In genomic region chr2:196195758-196196157, GRCh38 we compare ENCODE assay signal across 1 cellular context.
TF ChIP-seq lines count a peak whose summit lies in the region.

No MANE protein-coding gene starts in this region.

TF ChIP-seq in IMR-90, 13 proteins besides CTCF, POLR2A, EP300 and RAD21:
- TF ChIP-seq CEBPB (IDR thresholded peaks at IDR 0.05; ENCODE audit: low read depth, low read length) (no peak), MAZ (IDR thresholded peaks at IDR 0.05; ENCODE audit: borderline replicate concordance, low read depth, low read length) (no peak), BHLHE40 (IDR thresholded peaks at IDR 0.05; ENCODE audit: low read depth, low read length) (no peak), MAFK (IDR thresholded peaks at IDR 0.05; ENCODE audit: low read depth, low read length) (no peak), FOS (IDR thresholded peaks at IDR 0.05; ENCODE audit: low read depth, low read length) (no peak), SMC3 (IDR thresholded peaks at IDR 0.05; ENCODE audit: low read depth, low read length) (no peak), RFX5 (IDR thresholded peaks at IDR 0.05; ENCODE audit: low read depth, low read length) (no peak), CHD1 (IDR thresholded peaks at IDR 0.05; ENCODE audit: low read depth, low read length) (no peak), RCOR1 (IDR thresholded peaks at IDR 0.05; ENCODE audit: insufficient replicate concordance, low read length) (no peak), MXI1 (IDR thresholded peaks at IDR 0.05; ENCODE audit: borderline replicate concordance, low read depth, low read length) (no peak), NFE2L2 (IDR thresholded peaks at IDR 0.05; ENCODE audit: low read depth, low read length) (no peak)
- TF ChIP-seq, protein P1, sequence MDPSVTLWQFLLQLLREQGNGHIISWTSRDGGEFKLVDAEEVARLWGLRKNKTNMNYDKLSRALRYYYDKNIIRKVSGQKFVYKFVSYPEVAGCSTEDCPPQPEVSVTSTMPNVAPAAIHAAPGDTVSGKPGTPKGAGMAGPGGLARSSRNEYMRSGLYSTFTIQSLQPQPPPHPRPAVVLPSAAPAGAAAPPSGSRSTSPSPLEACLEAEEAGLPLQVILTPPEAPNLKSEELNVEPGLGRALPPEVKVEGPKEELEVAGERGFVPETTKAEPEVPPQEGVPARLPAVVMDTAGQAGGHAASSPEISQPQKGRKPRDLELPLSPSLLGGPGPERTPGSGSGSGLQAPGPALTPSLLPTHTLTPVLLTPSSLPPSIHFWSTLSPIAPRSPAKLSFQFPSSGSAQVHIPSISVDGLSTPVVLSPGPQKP (IDR thresholded peaks at IDR 0.05; ENCODE audit: borderline replicate concordance, low read depth, low read length): no peak
- TF ChIP-seq, protein P2, sequence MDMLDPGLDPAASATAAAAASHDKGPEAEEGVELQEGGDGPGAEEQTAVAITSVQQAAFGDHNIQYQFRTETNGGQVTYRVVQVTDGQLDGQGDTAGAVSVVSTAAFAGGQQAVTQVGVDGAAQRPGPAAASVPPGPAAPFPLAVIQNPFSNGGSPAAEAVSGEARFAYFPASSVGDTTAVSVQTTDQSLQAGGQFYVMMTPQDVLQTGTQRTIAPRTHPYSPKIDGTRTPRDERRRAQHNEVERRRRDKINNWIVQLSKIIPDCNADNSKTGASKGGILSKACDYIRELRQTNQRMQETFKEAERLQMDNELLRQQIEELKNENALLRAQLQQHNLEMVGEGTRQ (IDR thresholded peaks at IDR 0.05; ENCODE audit: low read depth, low read length): no peak
